ENCODE assay signal across 33 cellular contexts in genomic region chr11:9490376-9490775, GRCh38.
"Had no signal": no experiment of that assay in that cellular context is flagged by ENCODE, and none has a peak within 500 bp of the region (broad histone marks: within the 10 kb centered on the region; RNA-seq: fewer than 3 reads in every experiment).

No MANE protein-coding gene starts in this region.

- ATAC-seq: activated CD8-positive, alpha-beta T cell treated with anti-CD3 and anti-CD28 coated beads for 36 hours; activated naive CD4-positive, alpha-beta T cell treated with anti-CD3 and anti-CD28 coated beads, Interleukin-2, amount 50 U/mL, for 72 hours; activated T-cell treated with anti-CD3 and anti-CD28 coated beads, Interleukin-2, amount 50 U/mL, for 4 hours; activated T-cell treated with anti-CD3 and anti-CD28 coated beads, Interleukin-2, amount 50 U/mL, for 72 hours; activated T-helper 17 cell treated with anti-CD3 and anti-CD28 coated beads, Interleukin-2, amount 50 U/mL, for 72 hours had no signal

- H3K4me1 ChIP-seq: adrenal gland, ascending aorta had no signal

- H3K4me3 ChIP-seq: adrenal gland, ascending aorta, cardiac muscle cell had no signal

- H3K9me3 ChIP-seq: adrenal gland, ascending aorta had no signal

- FAIRE-seq: bronchial epithelial cell, TTC549 had no signal

- H3K27me3 ChIP-seq: adrenal gland, ascending aorta, cardiac muscle cell had no signal

- H3K27ac ChIP-seq: adrenal gland, cardiac muscle cell, VCaP had no signal

- DNase-seq: activated B cell treated with CpG ODN at 0.5 μM for 24 hours; activated CD4-positive, alpha-beta memory T cell treated with anti-CD3 and anti-CD28 coated beads for 36 hours; activated CD4-positive, alpha-beta T cell treated with anti-CD3 and anti-CD28 coated beads for 4 hours; activated CD4-positive, alpha-beta T cell treated with anti-CD3 and anti-CD28 coated beads, Interleukin-2, amount 10 ng/mL, durations not matched to agents 24 days and 14 days; activated CD4-positive, alpha-beta T cell treated with anti-CD3 and anti-CD28 coated beads, Interleukin-2, amount 50 U/mL, for 1 hour; activated CD4-positive, alpha-beta T cell treated with anti-CD3 and anti-CD28 coated beads, Interleukin-2, amount 50 U/mL, for 4 hours; activated CD4-positive, CD25-positive, alpha-beta regulatory T cell treated with anti-CD3 and anti-CD28 coated beads, Interleukin-2, amount 50 U/mL, for 72 hours; activated CD8-positive, alpha-beta memory T cell treated with anti-CD3 and anti-CD28 coated beads, Interleukin-2, amount 50 U/mL, for 48 hours; activated CD8-positive, alpha-beta T cell treated with anti-CD3 and anti-CD28 coated beads for 36 hours; activated effector memory CD4-positive, alpha-beta T cell treated with anti-CD3 and anti-CD28 coated beads, Interleukin-2, amount 50 U/mL, for 16 hours; activated gamma-delta T cell treated with Interleukin-2 at 50 U/mL for 16 hours; activated naive CD4-positive, alpha-beta T cell; activated naive CD4-positive, alpha-beta T cell treated with anti-CD3 and anti-CD28 coated beads for 36 hours; activated naive CD4-positive, alpha-beta T cell treated with anti-CD3 and anti-CD28 coated beads, Interleukin-2, amount 50 U/mL, for 16 hours; activated naive CD8-positive, alpha-beta T cell treated with anti-CD3 and anti-CD28 coated beads for 36 hours; activated T-cell treated with anti-CD3 and anti-CD28 coated beads, Interleukin-2, amount 50 U/mL, for 1 hour; activated T-cell treated with anti-CD3 and anti-CD28 coated beads, Interleukin-2, amount 50 U/mL, for 4 hours; activated T-cell treated with anti-CD3 and anti-CD28 coated beads, Interleukin-2, amount 50 U/mL, for 72 hours; adrenal gland; amniotic stem cell; anterior cingulate cortex; caudate nucleus; cerebellar nuclear complex; T-helper 1 cell; T-helper 2 cell; T-helper 9 cell had no signal
